Comparison of ENCODE assay signal across 2 cellular contexts in the genomic region with DNA sequence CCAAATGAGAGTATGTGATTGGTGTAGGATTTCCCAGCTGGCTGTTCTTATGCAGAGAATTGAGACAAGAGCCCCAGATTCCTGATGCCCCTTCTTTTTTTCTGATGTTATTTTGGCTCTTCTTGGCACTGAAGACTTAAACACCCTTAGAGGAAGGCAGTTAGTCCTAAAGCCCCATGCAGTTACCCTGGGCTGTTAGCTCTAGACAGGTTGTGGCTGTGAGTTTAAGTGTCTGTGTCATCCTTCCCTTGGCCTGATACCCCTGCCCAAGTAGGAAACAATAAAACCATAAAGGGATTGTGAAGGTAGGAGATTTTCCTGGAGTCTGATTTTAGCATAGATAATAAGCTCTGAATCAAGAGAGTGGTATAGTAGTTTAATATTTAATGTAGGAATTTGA.
TF ChIP-seq lines count a peak whose summit lies in the region.

No MANE protein-coding gene starts in this region.

TF ChIP-seq in A549, 52 proteins besides CTCF, POLR2A, EP300 and RAD21 (continued from another document):
- TF ChIP-seq, protein P1, sequence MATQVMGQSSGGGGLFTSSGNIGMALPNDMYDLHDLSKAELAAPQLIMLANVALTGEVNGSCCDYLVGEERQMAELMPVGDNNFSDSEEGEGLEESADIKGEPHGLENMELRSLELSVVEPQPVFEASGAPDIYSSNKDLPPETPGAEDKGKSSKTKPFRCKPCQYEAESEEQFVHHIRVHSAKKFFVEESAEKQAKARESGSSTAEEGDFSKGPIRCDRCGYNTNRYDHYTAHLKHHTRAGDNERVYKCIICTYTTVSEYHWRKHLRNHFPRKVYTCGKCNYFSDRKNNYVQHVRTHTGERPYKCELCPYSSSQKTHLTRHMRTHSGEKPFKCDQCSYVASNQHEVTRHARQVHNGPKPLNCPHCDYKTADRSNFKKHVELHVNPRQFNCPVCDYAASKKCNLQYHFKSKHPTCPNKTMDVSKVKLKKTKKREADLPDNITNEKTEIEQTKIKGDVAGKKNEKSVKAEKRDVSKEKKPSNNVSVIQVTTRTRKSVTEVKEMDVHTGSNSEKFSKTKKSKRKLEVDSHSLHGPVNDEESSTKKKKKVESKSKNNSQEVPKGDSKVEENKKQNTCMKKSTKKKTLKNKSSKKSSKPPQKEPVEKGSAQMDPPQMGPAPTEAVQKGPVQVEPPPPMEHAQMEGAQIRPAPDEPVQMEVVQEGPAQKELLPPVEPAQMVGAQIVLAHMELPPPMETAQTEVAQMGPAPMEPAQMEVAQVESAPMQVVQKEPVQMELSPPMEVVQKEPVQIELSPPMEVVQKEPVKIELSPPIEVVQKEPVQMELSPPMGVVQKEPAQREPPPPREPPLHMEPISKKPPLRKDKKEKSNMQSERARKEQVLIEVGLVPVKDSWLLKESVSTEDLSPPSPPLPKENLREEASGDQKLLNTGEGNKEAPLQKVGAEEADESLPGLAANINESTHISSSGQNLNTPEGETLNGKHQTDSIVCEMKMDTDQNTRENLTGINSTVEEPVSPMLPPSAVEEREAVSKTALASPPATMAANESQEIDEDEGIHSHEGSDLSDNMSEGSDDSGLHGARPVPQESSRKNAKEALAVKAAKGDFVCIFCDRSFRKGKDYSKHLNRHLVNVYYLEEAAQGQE (IDR thresholded peaks at IDR 0.05) = no peak
- TF ChIP-seq CHD2 (IDR thresholded peaks at IDR 0.05; ENCODE audit: low read length, partially characterized antibody) = no peak

TF ChIP-seq in WTC11, 78 proteins besides CTCF, POLR2A, EP300 and RAD21 (continued from another document):
- TF ChIP-seq, protein P2, sequence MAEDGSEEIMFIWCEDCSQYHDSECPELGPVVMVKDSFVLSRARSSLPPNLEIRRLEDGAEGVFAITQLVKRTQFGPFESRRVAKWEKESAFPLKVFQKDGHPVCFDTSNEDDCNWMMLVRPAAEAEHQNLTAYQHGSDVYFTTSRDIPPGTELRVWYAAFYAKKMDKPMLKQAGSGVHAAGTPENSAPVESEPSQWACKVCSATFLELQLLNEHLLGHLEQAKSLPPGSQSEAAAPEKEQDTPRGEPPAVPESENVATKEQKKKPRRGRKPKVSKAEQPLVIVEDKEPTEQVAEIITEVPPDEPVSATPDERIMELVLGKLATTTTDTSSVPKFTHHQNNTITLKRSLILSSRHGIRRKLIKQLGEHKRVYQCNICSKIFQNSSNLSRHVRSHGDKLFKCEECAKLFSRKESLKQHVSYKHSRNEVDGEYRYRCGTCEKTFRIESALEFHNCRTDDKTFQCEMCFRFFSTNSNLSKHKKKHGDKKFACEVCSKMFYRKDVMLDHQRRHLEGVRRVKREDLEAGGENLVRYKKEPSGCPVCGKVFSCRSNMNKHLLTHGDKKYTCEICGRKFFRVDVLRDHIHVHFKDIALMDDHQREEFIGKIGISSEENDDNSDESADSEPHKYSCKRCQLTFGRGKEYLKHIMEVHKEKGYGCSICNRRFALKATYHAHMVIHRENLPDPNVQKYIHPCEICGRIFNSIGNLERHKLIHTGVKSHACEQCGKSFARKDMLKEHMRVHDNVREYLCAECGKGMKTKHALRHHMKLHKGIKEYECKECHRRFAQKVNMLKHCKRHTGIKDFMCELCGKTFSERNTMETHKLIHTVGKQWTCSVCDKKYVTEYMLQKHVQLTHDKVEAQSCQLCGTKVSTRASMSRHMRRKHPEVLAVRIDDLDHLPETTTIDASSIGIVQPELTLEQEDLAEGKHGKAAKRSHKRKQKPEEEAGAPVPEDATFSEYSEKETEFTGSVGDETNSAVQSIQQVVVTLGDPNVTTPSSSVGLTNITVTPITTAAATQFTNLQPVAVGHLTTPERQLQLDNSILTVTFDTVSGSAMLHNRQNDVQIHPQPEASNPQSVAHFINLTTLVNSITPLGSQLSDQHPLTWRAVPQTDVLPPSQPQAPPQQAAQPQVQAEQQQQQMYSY (CRISPR knock-in tag; IDR thresholded peaks at IDR 0.05) = no peak
TF ChIP-seq in WTC11: peak in this region for 0.
